ENCODE assay signal across 1 cellular context in the genomic region with DNA sequence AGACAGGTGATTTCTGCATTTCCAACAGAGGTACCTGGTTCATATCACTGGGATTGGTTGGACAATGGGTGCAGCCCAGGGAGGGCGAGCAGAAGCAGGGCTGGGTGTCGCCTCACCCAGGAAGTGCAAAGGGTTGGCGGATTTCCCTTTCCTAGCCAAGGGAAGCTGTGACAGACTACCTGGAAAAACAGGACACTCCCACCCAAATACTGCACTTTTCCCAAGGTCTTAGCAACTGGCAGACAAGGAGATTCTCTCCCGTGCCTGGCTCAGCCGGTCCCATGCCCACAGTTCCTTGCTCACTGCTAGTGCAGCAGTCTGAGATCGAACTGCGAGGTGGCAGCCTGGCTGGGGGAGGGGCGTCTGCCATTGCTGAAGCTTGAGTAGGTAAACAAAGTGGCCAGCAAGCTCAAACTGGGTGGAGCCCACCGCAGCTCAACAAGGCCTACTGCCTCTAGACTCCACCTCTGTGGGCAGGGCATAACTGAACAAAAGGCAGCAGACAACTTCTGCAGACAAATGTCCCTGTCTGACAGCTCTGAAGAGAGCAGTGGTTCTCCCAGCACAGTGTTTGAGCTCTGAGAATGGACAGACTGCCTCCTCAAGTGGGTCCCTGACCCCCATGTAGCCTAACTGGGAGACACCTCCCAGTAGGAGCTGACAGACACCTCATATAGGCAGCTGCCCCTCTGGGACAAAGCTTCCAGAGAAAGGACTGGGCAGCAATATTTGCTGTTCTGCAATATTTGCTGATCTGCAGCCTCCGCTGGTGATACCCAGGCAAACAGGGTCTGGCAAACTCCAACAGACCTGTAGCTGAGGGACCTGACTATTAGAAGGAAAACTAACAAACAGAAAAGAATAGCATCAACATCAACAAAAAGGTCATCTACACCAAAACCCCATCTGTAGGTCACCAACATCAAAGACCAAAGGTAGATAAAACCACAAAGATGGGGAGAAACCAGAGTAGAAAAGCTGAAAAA.
TF ChIP-seq lines count a peak whose summit lies in the region.
"Not testable (repeated sequence)": the region's sequence is repeated elsewhere in the genome, so short reads cannot be mapped to it uniquely, and the experiment has no call there.

No MANE protein-coding gene starts in this region.

TF ChIP-seq in HepG2, 621 proteins besides CTCF, POLR2A, EP300 and RAD21 (continued from another document and continues in another):
- 0 out of 2 replicates have a peak, but pooled peaks have one; percentile 52 for TF ChIP-seq ZBTB20 (CRISPR knock-in tag; IDR thresholded peaks at IDR 0.05; ENCODE audit: borderline replicate concordance, low read depth)
- peak; percentile 57; the same call in 1 of the 2 replicates for TF ChIP-seq YEATS4 (CRISPR knock-in tag; IDR thresholded peaks at IDR 0.05; ENCODE audit: borderline replicate concordance)
- TF ChIP-seq TBX2 (CRISPR knock-in tag; IDR thresholded peaks at IDR 0.05; ENCODE audit: borderline replicate concordance), result peak; percentile 64; the same call in 1 of the 2 replicates
- 0 out of 2 replicates have a peak, but pooled peaks have one; percentile 27 for TF ChIP-seq SNAPC2 (CRISPR knock-in tag; IDR thresholded peaks at IDR 0.05)
- TF ChIP-seq CBX5 (CRISPR knock-in tag; IDR thresholded peaks at IDR 0.05; ENCODE audit: borderline replicate concordance), result peak; percentile 67; the same call in 1 of the 2 replicates
- peak; percentile 59; the same call in 1 of the 2 replicates for TF ChIP-seq ZNF331 (CRISPR knock-in tag; IDR thresholded peaks at IDR 0.05)
- TF ChIP-seq, protein P1, sequence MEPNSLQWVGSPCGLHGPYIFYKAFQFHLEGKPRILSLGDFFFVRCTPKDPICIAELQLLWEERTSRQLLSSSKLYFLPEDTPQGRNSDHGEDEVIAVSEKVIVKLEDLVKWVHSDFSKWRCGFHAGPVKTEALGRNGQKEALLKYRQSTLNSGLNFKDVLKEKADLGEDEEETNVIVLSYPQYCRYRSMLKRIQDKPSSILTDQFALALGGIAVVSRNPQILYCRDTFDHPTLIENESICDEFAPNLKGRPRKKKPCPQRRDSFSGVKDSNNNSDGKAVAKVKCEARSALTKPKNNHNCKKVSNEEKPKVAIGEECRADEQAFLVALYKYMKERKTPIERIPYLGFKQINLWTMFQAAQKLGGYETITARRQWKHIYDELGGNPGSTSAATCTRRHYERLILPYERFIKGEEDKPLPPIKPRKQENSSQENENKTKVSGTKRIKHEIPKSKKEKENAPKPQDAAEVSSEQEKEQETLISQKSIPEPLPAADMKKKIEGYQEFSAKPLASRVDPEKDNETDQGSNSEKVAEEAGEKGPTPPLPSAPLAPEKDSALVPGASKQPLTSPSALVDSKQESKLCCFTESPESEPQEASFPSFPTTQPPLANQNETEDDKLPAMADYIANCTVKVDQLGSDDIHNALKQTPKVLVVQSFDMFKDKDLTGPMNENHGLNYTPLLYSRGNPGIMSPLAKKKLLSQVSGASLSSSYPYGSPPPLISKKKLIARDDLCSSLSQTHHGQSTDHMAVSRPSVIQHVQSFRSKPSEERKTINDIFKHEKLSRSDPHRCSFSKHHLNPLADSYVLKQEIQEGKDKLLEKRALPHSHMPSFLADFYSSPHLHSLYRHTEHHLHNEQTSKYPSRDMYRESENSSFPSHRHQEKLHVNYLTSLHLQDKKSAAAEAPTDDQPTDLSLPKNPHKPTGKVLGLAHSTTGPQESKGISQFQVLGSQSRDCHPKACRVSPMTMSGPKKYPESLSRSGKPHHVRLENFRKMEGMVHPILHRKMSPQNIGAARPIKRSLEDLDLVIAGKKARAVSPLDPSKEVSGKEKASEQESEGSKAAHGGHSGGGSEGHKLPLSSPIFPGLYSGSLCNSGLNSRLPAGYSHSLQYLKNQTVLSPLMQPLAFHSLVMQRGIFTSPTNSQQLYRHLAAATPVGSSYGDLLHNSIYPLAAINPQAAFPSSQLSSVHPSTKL (CRISPR knock-in tag; IDR thresholded peaks at IDR 0.05), result peak; percentile 68
- peak; percentile 84; the same call in 1 of the 2 replicates for TF ChIP-seq ZNF556 (CRISPR knock-in tag; IDR thresholded peaks at IDR 0.05; ENCODE audit: borderline replicate concordance)
- peak; percentile 62; the same call in 1 of the 2 replicates for TF ChIP-seq SOX5 (CRISPR knock-in tag; IDR thresholded peaks at IDR 0.05; ENCODE audit: borderline replicate concordance)
- peak; percentile 72 for TF ChIP-seq ZFP91 (CRISPR knock-in tag; IDR thresholded peaks at IDR 0.05; ENCODE audit: borderline replicate concordance)
- TF ChIP-seq TEAD3 (CRISPR knock-in tag; optimal IDR thresholded peaks at IDR 0.05; ENCODE audit: borderline replicate concordance), result peak; percentile 24
- TF ChIP-seq SP1 (IDR thresholded peaks at IDR 0.05); MAZ (IDR thresholded peaks at IDR 0.05; ENCODE audit: borderline replicate concordance, low read depth, low read length); SOX6 (IDR thresholded peaks at IDR 0.05); FOXA1 (IDR thresholded peaks at IDR 0.05); NONO (IDR thresholded peaks at IDR 0.05): not testable (repeated sequence)
- TF ChIP-seq SP1 (CRISPR knock-in tag; IDR thresholded peaks at IDR 0.05), result peak; percentile 44; the same call in 1 of the 2 replicates
- 0 out of 2 replicates have a peak, but pooled peaks have one; percentile 41 for TF ChIP-seq NRL (CRISPR knock-in tag; IDR thresholded peaks at IDR 0.05; ENCODE audit: borderline replicate concordance)
- TF ChIP-seq, protein P2, sequence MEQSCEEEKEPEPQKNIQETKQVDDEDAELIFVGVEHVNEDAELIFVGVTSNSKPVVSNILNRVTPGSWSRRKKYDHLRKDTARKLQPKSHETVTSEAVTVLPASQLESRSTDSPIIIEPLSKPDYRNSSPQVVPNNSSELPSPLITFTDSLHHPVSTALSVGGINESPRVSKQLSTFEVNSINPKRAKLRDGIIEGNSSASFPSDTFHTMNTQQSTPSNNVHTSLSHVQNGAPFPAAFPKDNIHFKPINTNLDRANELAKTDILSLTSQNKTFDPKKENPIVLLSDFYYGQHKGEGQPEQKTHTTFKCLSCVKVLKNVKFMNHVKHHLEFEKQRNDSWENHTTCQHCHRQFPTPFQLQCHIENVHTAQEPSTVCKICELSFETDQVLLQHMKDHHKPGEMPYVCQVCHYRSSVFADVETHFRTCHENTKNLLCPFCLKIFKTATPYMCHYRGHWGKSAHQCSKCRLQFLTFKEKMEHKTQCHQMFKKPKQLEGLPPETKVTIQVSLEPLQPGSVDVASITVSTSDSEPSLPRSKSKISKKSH (CRISPR knock-in tag; IDR thresholded peaks at IDR 0.05; ENCODE audit: borderline replicate concordance), result peak; percentile 35; the same call in 1 of the 2 replicates
- peak; percentile 76 for TF ChIP-seq ZNF343 (CRISPR knock-in tag; IDR thresholded peaks at IDR 0.05)
- 0 out of 2 replicates have a peak, but pooled peaks have one; percentile 39 for TF ChIP-seq GZF1 (CRISPR knock-in tag; IDR thresholded peaks at IDR 0.05)
- peak; percentile 58 for TF ChIP-seq POLR2G (IDR thresholded peaks at IDR 0.05; ENCODE audit: low read depth, low read length)
- TF ChIP-seq MAZ (CRISPR knock-in tag; IDR thresholded peaks at IDR 0.05; ENCODE audit: low read depth), result peak; percentile 51; the same call in 1 of the 2 replicates
- TF ChIP-seq ZFX (CRISPR knock-in tag; IDR thresholded peaks at IDR 0.05; ENCODE audit: low read depth), result 0 out of 2 replicates have a peak, but pooled peaks have one; percentile 56
- 0 out of 2 replicates have a peak, but pooled peaks have one; percentile 72 for TF ChIP-seq ZNF225 (CRISPR knock-in tag; IDR thresholded peaks at IDR 0.05)
- peak; percentile 83; the same call in 1 of the 2 replicates for TF ChIP-seq ZNF230 (CRISPR knock-in tag; IDR thresholded peaks at IDR 0.05)
- TF ChIP-seq, protein P3, sequence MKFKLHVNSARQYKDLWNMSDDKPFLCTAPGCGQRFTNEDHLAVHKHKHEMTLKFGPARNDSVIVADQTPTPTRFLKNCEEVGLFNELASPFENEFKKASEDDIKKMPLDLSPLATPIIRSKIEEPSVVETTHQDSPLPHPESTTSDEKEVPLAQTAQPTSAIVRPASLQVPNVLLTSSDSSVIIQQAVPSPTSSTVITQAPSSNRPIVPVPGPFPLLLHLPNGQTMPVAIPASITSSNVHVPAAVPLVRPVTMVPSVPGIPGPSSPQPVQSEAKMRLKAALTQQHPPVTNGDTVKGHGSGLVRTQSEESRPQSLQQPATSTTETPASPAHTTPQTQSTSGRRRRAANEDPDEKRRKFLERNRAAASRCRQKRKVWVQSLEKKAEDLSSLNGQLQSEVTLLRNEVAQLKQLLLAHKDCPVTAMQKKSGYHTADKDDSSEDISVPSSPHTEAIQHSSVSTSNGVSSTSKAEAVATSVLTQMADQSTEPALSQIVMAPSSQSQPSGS (CRISPR knock-in tag; IDR thresholded peaks at IDR 0.05), result 0 out of 2 replicates have a peak, but pooled peaks have one; percentile 23
- TF ChIP-seq FOSL2 (CRISPR knock-in tag; IDR thresholded peaks at IDR 0.05), result peak; percentile 10; the same call in 1 of the 2 replicates
- TF ChIP-seq ZNF605 (CRISPR knock-in tag; IDR thresholded peaks at IDR 0.05), result peak; percentile 77
- TF ChIP-seq ZBTB7B (CRISPR knock-in tag; IDR thresholded peaks at IDR 0.05), result peak; percentile 61; the same call in 1 of the 2 replicates
- 0 out of 2 replicates have a peak, but pooled peaks have one; percentile 19 for TF ChIP-seq NFIB (CRISPR knock-in tag; IDR thresholded peaks at IDR 0.05; ENCODE audit: borderline replicate concordance)
- peak; percentile 15; the same call in 1 of the 2 replicates for TF ChIP-seq ZNF891 (CRISPR knock-in tag; IDR thresholded peaks at IDR 0.05)
- TF ChIP-seq SOX6 (CRISPR knock-in tag; IDR thresholded peaks at IDR 0.05), result peak; percentile 86
- TF ChIP-seq ZNF317 (CRISPR knock-in tag; IDR thresholded peaks at IDR 0.05), result peak; percentile 92
- TF ChIP-seq FOXA1 (CRISPR knock-in tag; IDR thresholded peaks at IDR 0.05), result peak; percentile 85
- peak; percentile 60 for TF ChIP-seq RXRB (CRISPR knock-in tag; IDR thresholded peaks at IDR 0.05; ENCODE audit: borderline replicate concordance)
- peak; percentile 66; the same call in 1 of the 2 replicates for TF ChIP-seq TSC22D2 (CRISPR knock-in tag; IDR thresholded peaks at IDR 0.05; ENCODE audit: borderline replicate concordance)
- TF ChIP-seq, protein P4, sequence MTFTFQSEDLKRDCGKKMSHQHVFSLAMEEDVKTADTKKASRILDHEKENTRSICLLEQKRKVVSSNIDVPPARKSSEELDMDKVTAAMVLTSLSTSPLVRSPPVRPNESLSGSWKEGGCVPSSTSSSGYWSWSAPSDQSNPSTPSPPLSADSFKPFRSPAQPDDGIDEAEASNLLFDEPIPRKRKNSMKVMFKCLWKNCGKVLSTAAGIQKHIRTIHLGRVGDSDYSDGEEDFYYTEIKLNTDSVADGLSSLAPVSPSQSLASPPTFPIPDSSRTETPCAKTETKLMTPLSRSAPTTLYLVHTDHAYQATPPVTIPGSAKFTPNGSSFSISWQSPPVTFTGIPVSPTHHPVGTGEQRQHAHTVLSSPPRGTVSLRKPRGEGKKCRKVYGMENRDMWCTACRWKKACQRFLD (CRISPR knock-in tag; IDR thresholded peaks at IDR 0.05; ENCODE audit: borderline replicate concordance), result 0 out of 2 replicates have a peak, but pooled peaks have one; percentile 69
- TF ChIP-seq ZNF792 (CRISPR knock-in tag; IDR thresholded peaks at IDR 0.05), result peak; percentile 65; the same call in 1 of the 2 replicates
- peak; percentile 70; the same call in 1 of the 2 replicates for TF ChIP-seq POGZ (CRISPR knock-in tag; IDR thresholded peaks at IDR 0.05)
- TF ChIP-seq PHF5A (CRISPR knock-in tag; IDR thresholded peaks at IDR 0.05; ENCODE audit: low read depth, unreplicated experiment), result peak; percentile 39
- 0 out of 2 replicates have a peak, but pooled peaks have one; percentile 68 for TF ChIP-seq ZNF101 (CRISPR knock-in tag; IDR thresholded peaks at IDR 0.05; ENCODE audit: borderline replicate concordance, low read depth)
- peak; percentile 61; the same call in 1 of the 2 replicates for TF ChIP-seq AHDC1 (CRISPR knock-in tag; IDR thresholded peaks at IDR 0.05; ENCODE audit: borderline replicate concordance)
- TF ChIP-seq NONO (CRISPR knock-in tag; conservative IDR thresholded peaks at IDR 0.05), result 0 out of 2 replicates have a peak, but pooled peaks have one; percentile 6
